ENCODE assay signal across 8 cellular contexts in the genomic region with DNA sequence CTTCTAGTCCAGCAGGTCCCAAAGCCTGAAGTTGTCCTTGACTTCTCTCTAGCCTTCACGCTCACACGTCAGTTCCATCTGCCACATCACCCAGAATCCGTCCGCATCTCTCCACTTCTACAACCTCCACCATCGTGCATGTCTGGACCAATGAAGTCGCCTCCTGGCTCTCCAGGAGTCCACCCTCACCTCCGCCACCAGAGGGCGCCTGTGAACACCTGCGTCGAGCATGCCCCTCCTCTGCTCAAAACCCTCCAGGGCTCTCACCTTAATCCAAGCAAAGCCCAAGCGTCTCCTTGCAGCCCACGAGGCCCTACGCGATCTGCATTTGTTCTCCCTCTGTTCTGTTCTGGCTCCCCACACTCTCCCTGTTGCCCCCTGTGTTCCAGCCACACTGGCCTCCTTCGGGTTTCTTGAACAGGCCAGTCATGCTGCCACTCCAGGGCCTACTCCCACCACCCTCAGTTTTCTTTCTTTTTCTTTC. TPM values are rescaled to one million over a fixed set of nuclear protein-coding genes. Genes with fewer than 3 reads are reported as not detected.
DNase-seq lines count a peak whose midpoint lies in the region; ATAC-seq and TF ChIP-seq lines count a peak whose summit lies in the region.

No MANE protein-coding gene starts in this region.

- TF ChIP-seq EP300 in Ishikawa (IDR thresholded peaks at IDR 0.05; ENCODE audit: borderline replicate concordance), result no peak
- no peak for TF ChIP-seq EP300 in suprapubic skin (IDR thresholded peaks at IDR 0.05)

- H2AFZ ChIP-seq in neural progenitor cell (replicated peaks), result peak overlapping the region; percentile 13

- H3F3A ChIP-seq in neural progenitor cell (ENCODE audit: low read depth), result peaks cover 9% of the 10 kb centered on the region

- H3K27me3 ChIP-seq in neural progenitor cell, result no peaks in the 10 kb centered on the region
- no peaks in the 10 kb centered on the region for H3K27me3 ChIP-seq in suprapubic skin

- no peaks in the 10 kb centered on the region for H3K36me3 ChIP-seq in neural progenitor cell
- H3K36me3 ChIP-seq in suprapubic skin, result no peaks in the 10 kb centered on the region

- ATAC-seq in GM19438 (IDR thresholded peaks at IDR 0.05; ENCODE audit: low read depth, unreplicated experiment), result peak; percentile 83

- no peaks in the 10 kb centered on the region for H3K36me3 Mint-ChIP-seq in neural progenitor cell

- no peak overlapping the region for H3K4me2 ChIP-seq in neural progenitor cell

- whole genome bisulfite sequencing in suprapubic skin, result 16% methylated on average over 15 of the region's 15 CpGs

- no peak overlapping the region for H3K27ac Mint-ChIP-seq in neural progenitor cell

- no peak for TF ChIP-seq POLR2A in suprapubic skin (IDR thresholded peaks at IDR 0.05)

- H3K79me2 ChIP-seq in neural progenitor cell (ENCODE audit: low read depth), result no peaks in the 10 kb centered on the region

- no peaks in the 10 kb centered on the region for H3K9me3 ChIP-seq in neural progenitor cell (ENCODE audit: low read depth)
- no peaks in the 10 kb centered on the region for H3K9me3 ChIP-seq in suprapubic skin

- peaks cover 12% of the 10 kb centered on the region for H3K27me3 Mint-ChIP-seq in neural progenitor cell (ENCODE audit: insufficient read depth, low read depth)

- H4K20me1 ChIP-seq in neural progenitor cell (ENCODE audit: low read depth), result no peaks in the 10 kb centered on the region

- H3K27ac ChIP-seq in neural progenitor cell (no peak overlapping the region), suprapubic skin (no peak overlapping the region)

- no peak overlapping the region for H3K4me3 ChIP-seq in neural progenitor cell
- no peak overlapping the region for H3K4me3 ChIP-seq in suprapubic skin

- peaks cover 18% of the 10 kb centered on the region for H3K4me1 Mint-ChIP-seq in neural progenitor cell

- peak; percentile 72 for TF ChIP-seq RAD21 in Ishikawa (IDR thresholded peaks at IDR 0.05; ENCODE audit: low read depth)

- H3K4me1 ChIP-seq in neural progenitor cell (no peaks in the 10 kb centered on the region), suprapubic skin (no peaks in the 10 kb centered on the region)

- H3K4me3 Mint-ChIP-seq in neural progenitor cell, result peak overlapping the region; percentile 0

- no peak overlapping the region for H3K9ac ChIP-seq in neural progenitor cell

- TF ChIP-seq CTCF in neural progenitor cell (IDR thresholded peaks at IDR 0.05) (peak; percentile 90), suprapubic skin (IDR thresholded peaks at IDR 0.05) (peak; percentile 60 to 90)

- DNase-seq in C1 segment of cervical spinal cord (lab: John Stamatoyannopoulos, UW) (peak in 10 of 14 donors; percentile 15 to 53 (median 26)), OCI-M1 (lab: John Stamatoyannopoulos, UW) (peak; percentile 93), activated T-cell treated with anti-CD3 and anti-CD28 coated beads for 24 hours (ENCODE audit: low read depth) (peak; percentile 86), fibroblast of gingiva (ENCODE audit: low read depth) (peak; percentile 46), neural progenitor cell (ENCODE audit: low spot score) (peak; percentile 89), suprapubic skin (ENCODE audit: low spot score in 2 of 2) (peak in 1 of 2 donors; percentile 88)

- no peaks in the 10 kb centered on the region for H3K9me3 Mint-ChIP-seq in neural progenitor cell

TF ChIP-seq in Ishikawa, 13 proteins besides CTCF, POLR2A, EP300 and RAD21:
- TF ChIP-seq MAX (IDR thresholded peaks at IDR 0.05) (peak; percentile 68), TEAD4 (IDR thresholded peaks at IDR 0.05) (no peak), NFIC (IDR thresholded peaks at IDR 0.05) (no peak)

RNA-seq across cellular contexts. Expression of gene USHBP1, which starts 3.7 kb away (rescaled TPM):
- 0.28 and 1.1 TPM in 2 replicates for total RNA-seq in neural progenitor cell (ENCODE audit: low replicate concordance)
- 1 to 10 TPM; 1.2 to 8.4 (median 2.1) TPM for total RNA-seq in suprapubic skin

RNA-seq across cellular contexts. Expression of gene BABAM1, which starts 6.4 kb away (rescaled TPM):
- total RNA-seq in neural progenitor cell (ENCODE audit: low replicate concordance) (89.8 and 107 TPM in 2 replicates), suprapubic skin (10 to 100 TPM; 54.6 to 66.8 (median 63.7) TPM)

RNA-seq across cellular contexts. Expression of gene NR2F6, which starts 15.2 kb away (rescaled TPM):
- total RNA-seq in neural progenitor cell (ENCODE audit: low replicate concordance) (14.3 and 67.0 TPM in 2 replicates), suprapubic skin (10 to 100 TPM; 25.8 to 79.3 (median 54.8) TPM)

RNA-seq across cellular contexts. Expression of gene ANKLE1, which starts 20.8 kb away (rescaled TPM):
- total RNA-seq in neural progenitor cell (ENCODE audit: low replicate concordance), result 2.3 and 3.3 TPM in 2 replicates
- 1 to 10 TPM in 3 of 4 donors, under 1 TPM in 1; 0.30 to 2.5 (median 1.5) TPM for total RNA-seq in suprapubic skin

RNA-seq across cellular contexts. Expression of gene OCEL1, which starts 34.9 kb away (rescaled TPM):
- total RNA-seq in neural progenitor cell (ENCODE audit: low replicate concordance) (4.6 and 7.7 TPM in 2 replicates), suprapubic skin (1 to 10 TPM; 2.7 to 9.7 (median 4.8) TPM)
